In the genomic region with DNA sequence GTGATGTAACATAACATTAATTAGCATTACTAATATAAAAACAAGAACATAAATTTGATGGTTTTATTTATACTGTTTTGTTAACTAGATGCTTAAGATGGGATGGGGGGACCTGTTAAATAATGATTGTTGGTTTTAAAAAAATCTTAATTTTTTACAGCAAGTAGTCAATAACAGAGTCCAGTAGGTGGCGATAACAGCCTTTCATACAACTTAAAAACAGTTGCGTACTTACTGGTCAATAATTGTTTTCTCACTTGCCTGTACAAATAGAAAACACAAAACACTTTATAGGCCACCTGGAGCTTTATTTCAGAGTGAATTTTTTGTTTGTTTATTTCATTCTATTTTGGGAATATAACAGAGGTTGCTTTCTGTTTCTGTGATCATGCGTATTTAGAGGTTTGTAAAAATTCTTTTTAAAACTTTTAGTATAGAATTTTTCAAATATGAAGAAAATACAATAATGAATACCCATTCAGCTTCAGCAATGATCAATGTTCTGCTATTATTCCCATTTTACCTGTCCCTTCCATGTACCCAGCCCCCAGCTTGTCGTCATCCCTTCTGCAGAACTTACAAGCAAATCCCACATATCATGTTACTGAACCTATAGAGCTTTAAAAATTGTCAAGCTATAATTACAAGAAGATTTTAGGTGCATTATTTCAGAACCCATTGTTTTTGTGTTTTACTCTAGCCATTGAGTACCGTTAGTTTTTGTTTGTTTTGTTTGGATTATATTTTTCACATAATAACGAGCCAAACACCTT, we compare ENCODE assay signal across 1 cellular context.
TF ChIP-seq lines count a peak whose summit lies in the region.

No MANE protein-coding gene starts in this region.

TF ChIP-seq in K562, 482 proteins besides CTCF, POLR2A, EP300 and RAD21 (continued from another document):
- TF ChIP-seq, protein P1, sequence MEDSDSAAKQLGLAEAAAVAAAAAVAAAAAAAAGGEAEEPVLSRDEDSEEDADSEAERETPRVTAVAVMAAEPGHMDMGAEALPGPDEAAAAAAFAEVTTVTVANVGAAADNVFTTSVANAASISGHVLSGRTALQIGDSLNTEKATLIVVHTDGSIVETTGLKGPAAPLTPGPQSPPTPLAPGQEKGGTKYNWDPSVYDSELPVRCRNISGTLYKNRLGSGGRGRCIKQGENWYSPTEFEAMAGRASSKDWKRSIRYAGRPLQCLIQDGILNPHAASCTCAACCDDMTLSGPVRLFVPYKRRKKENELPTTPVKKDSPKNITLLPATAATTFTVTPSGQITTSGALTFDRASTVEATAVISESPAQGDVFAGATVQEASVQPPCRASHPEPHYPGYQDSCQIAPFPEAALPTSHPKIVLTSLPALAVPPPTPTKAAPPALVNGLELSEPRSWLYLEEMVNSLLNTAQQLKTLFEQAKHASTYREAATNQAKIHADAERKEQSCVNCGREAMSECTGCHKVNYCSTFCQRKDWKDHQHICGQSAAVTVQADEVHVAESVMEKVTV (CRISPR knock-in tag; IDR thresholded peaks at IDR 0.05), result peak; percentile 59
- TF ChIP-seq TOE1 (IDR thresholded peaks at IDR 0.05; ENCODE audit: borderline replicate concordance) (no peak), TOE1 (CRISPR knock-in tag; IDR thresholded peaks at IDR 0.05; ENCODE audit: borderline replicate concordance, low read depth) (no peak), ZMIZ1 (IDR thresholded peaks at IDR 0.05; ENCODE audit: low read depth in 2 of 2, low read length in 2 of 2) (no peak), BRD9 (IDR thresholded peaks at IDR 0.05; ENCODE audit: low read depth, partially characterized antibody) (no peak)
TF ChIP-seq in K562: peak in this region for 2.
